26 cellular contexts compared by ENCODE assay signal in the genomic region with DNA sequence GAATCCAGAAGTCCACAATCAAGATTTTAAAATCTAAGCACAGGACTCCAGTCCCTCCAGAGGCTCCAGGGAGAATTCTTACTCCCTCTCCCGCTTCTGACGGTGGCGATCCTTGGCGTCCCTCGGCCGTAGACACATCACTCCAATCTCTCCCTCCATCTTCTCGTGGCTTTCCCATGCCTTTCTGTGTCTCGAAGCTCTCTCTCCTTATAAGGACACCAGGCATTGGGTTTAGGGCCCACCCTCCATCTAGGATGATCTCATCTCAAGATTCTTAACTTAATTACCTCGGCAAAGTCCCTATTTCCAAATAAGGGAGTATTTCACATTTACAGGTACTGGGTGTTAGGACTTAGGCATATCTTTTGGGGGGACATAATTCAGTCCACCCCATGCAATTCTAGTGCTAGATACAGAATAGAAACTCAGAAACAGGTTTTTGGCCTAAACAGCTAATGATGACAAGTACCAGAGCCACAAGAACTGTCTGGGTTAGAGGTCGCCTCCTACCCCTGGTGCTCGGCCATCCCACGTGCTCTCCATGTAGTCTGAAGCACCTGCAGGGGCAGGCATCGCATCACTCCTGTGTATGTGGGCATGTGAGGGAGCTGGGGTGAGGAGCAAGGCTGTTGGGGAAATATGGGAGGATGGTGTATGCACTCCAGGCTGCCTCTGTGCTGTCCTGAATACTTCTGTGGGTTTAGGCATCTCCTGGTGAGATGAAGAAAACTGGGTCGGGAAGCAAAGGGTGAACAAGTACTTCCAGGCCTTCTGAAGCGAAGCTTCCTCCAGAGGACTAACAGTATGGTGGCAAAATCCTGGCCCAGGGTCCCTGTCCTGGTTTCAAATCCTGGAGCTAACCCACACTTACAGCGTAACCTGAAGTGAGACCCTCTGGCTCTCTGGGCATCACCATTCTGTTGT.
DNase-seq lines count a peak whose midpoint lies in the region; ATAC-seq and TF ChIP-seq lines count a peak whose summit lies in the region.
"Had no signal": no experiment of that assay in that cellular context is flagged by ENCODE, and none has a peak within 500 bp of the region (broad histone marks: within the 10 kb centered on the region; RNA-seq: fewer than 3 reads in every experiment).

No MANE protein-coding gene starts in this region.

- H4K20me1 ChIP-seq in neural progenitor cell (ENCODE audit: low read depth): no peaks in the 10 kb centered on the region

- H3K4me3 Mint-ChIP-seq in brain (no peak overlapping the region), neural progenitor cell (no peak overlapping the region), WTC11 (no peak overlapping the region)
- H3K4me3 Mint-ChIP-seq in natural killer cell treated with Interleukin-12 subunit alpha and Interleukin-12 subunit beta and Interleukin-15 and Interleukin-18, amount 100 ng/mL, for 72 hours: no peak overlapping the region
- H3K4me3 Mint-ChIP-seq: activated naive CD8-positive, alpha-beta T cell treated with anti-CD3 and anti-CD28 coated beads for 36 hours; CD4-positive, CD25-positive, alpha-beta regulatory T cell; dendritic cell treated with granulocyte-macrophage colony-stimulating factor and Interleukin-4, amounts not matched to agents 40 ng/mL and 50 ng/mL, for 4 days; memory B cell; naive thymus-derived CD4-positive, alpha-beta T cell had no signal

- H3K27me3 ChIP-seq in neural progenitor cell (no peaks in the 10 kb centered on the region), upper lobe of right lung (no peaks in the 10 kb centered on the region)
- H3K27me3 ChIP-seq: esophagus squamous epithelium had no signal

- H3K27ac Mint-ChIP-seq in brain (peak overlapping the region in 4 of 5 experiments; percentile 37 to 91 (median 40)), neural progenitor cell (peak overlapping the region; percentile 76), WTC11 (no peak overlapping the region)
- no peak overlapping the region for H3K27ac Mint-ChIP-seq in natural killer cell treated with Interleukin-12 subunit alpha and Interleukin-12 subunit beta and Interleukin-15 and Interleukin-18, amount 100 ng/mL, for 72 hours
- H3K27ac Mint-ChIP-seq: activated naive CD8-positive, alpha-beta T cell treated with anti-CD3 and anti-CD28 coated beads for 36 hours; CD4-positive, CD25-positive, alpha-beta regulatory T cell; dendritic cell treated with granulocyte-macrophage colony-stimulating factor and Interleukin-4, amounts not matched to agents 40 ng/mL and 50 ng/mL, for 4 days; memory B cell had no signal

- H3K4me3 ChIP-seq in neural progenitor cell: no peak overlapping the region
- H3K4me3 ChIP-seq in upper lobe of right lung: no peak overlapping the region
- H3K4me3 ChIP-seq: esophagus squamous epithelium, GM23248 had no signal

- H3K4me2 ChIP-seq in neural progenitor cell: no peak overlapping the region

- H3K9ac ChIP-seq in neural progenitor cell: no peak overlapping the region
- H3K9ac ChIP-seq: GM23248 had no signal

- no peaks in the 10 kb centered on the region for H3K9me3 ChIP-seq in neural progenitor cell (ENCODE audit: low read depth)
- H3K9me3 ChIP-seq in upper lobe of right lung: no peaks in the 10 kb centered on the region
- H3K9me3 ChIP-seq: esophagus squamous epithelium had no signal

- H3K27me3 Mint-ChIP-seq in brain (no peaks in the 10 kb centered on the region), neural progenitor cell (ENCODE audit: insufficient read depth, low read depth) (peaks cover 13% of the 10 kb centered on the region), WTC11 (ENCODE audit: low read depth) (no peaks in the 10 kb centered on the region)
- H3K27me3 Mint-ChIP-seq in natural killer cell treated with Interleukin-12 subunit alpha and Interleukin-12 subunit beta and Interleukin-15 and Interleukin-18, amount 100 ng/mL, for 72 hours: peaks cover 0 to 9% of the 10 kb centered on the region in 2 donors
- H3K27me3 Mint-ChIP-seq: activated naive CD8-positive, alpha-beta T cell treated with anti-CD3 and anti-CD28 coated beads for 36 hours; CD4-positive, CD25-positive, alpha-beta regulatory T cell had no signal

- H3F3A ChIP-seq in neural progenitor cell (ENCODE audit: low read depth): no peaks in the 10 kb centered on the region

- H3K36me3 ChIP-seq in neural progenitor cell (no peaks in the 10 kb centered on the region), upper lobe of right lung (no peaks in the 10 kb centered on the region)
- H3K36me3 ChIP-seq: esophagus squamous epithelium had no signal

- H3K4me1 Mint-ChIP-seq in brain (peaks cover 57% of the 10 kb centered on the region), neural progenitor cell (peaks cover 52% of the 10 kb centered on the region), WTC11 (0 out of 2 replicates have a peak, but pooled peaks cover 3% of the 10 kb centered on the region)
- no peaks in the 10 kb centered on the region for H3K4me1 Mint-ChIP-seq in natural killer cell treated with Interleukin-12 subunit alpha and Interleukin-12 subunit beta and Interleukin-15 and Interleukin-18, amount 100 ng/mL, for 72 hours (ENCODE audit: low read depth in 2 of 2)
- H3K4me1 Mint-ChIP-seq: activated naive CD8-positive, alpha-beta T cell treated with anti-CD3 and anti-CD28 coated beads for 36 hours; CD4-positive, CD25-positive, alpha-beta regulatory T cell; memory B cell; naive thymus-derived CD4-positive, alpha-beta T cell had no signal

- no peaks in the 10 kb centered on the region for H3K9me3 Mint-ChIP-seq in brain
- H3K9me3 Mint-ChIP-seq in neural progenitor cell: no peaks in the 10 kb centered on the region
- H3K9me3 Mint-ChIP-seq in natural killer cell treated with Interleukin-12 subunit alpha and Interleukin-12 subunit beta and Interleukin-15 and Interleukin-18, amount 100 ng/mL, for 72 hours: no peaks in the 10 kb centered on the region
- H3K9me3 Mint-ChIP-seq in WTC11: no peaks in the 10 kb centered on the region
- H3K9me3 Mint-ChIP-seq: activated naive CD8-positive, alpha-beta T cell treated with anti-CD3 and anti-CD28 coated beads for 36 hours; CD4-positive, CD25-positive, alpha-beta regulatory T cell; dendritic cell treated with granulocyte-macrophage colony-stimulating factor and Interleukin-4, amounts not matched to agents 40 ng/mL and 50 ng/mL, for 4 days; memory B cell; naive thymus-derived CD4-positive, alpha-beta T cell had no signal

- H3K4me1 ChIP-seq in neural progenitor cell: no peaks in the 10 kb centered on the region
- H3K4me1 ChIP-seq in upper lobe of right lung: peaks cover 18% of the 10 kb centered on the region

- H2AFZ ChIP-seq in neural progenitor cell (replicated peaks): no peak overlapping the region
- H2AFZ ChIP-seq: GM23248 had no signal

- H3K27ac ChIP-seq in neural progenitor cell: no peak overlapping the region
- no peak overlapping the region for H3K27ac ChIP-seq in upper lobe of right lung
- H3K27ac ChIP-seq: GM23248 had no signal

- no peak for TF ChIP-seq CTCF in brain (conservative IDR thresholded peaks at IDR 0.05)
- no peak for TF ChIP-seq CTCF in neural progenitor cell (IDR thresholded peaks at IDR 0.05)
- TF ChIP-seq CTCF in upper lobe of right lung (IDR thresholded peaks at IDR 0.05): no peak
- no peak for TF ChIP-seq CTCF in WTC11 (IDR thresholded peaks at IDR 0.05)

- intact Hi-C loops in upper lobe of right lung (cut with DNase I): no loop called here

- ATAC-seq in upper lobe of right lung: no peak
- ATAC-seq in natural killer cell treated with Interleukin-12 subunit alpha and Interleukin-12 subunit beta and Interleukin-15 and Interleukin-18, amount 100 ng/mL, for 72 hours: no peak
- ATAC-seq in WTC11: no peak
- ATAC-seq: left colon; naive thymus-derived CD4-positive, alpha-beta T cell; Panc1 had no signal

- POLR2A ChIA-PET in WTC11 (lab: Charles Lee): no interaction called here

- H3K36me3 Mint-ChIP-seq in brain (no peaks in the 10 kb centered on the region), neural progenitor cell (no peaks in the 10 kb centered on the region), WTC11 (no peaks in the 10 kb centered on the region)
- H3K36me3 Mint-ChIP-seq in natural killer cell treated with Interleukin-12 subunit alpha and Interleukin-12 subunit beta and Interleukin-15 and Interleukin-18, amount 100 ng/mL, for 72 hours: no peaks in the 10 kb centered on the region
- H3K36me3 Mint-ChIP-seq: activated naive CD8-positive, alpha-beta T cell treated with anti-CD3 and anti-CD28 coated beads for 36 hours; CD4-positive, CD25-positive, alpha-beta regulatory T cell; memory B cell; naive thymus-derived CD4-positive, alpha-beta T cell had no signal

- no peaks in the 10 kb centered on the region for H3K79me2 ChIP-seq in neural progenitor cell (ENCODE audit: low read depth)

- DNase-seq in DMS79 treated with DMSO at 0.1 percent for 48 hours (lab: John Stamatoyannopoulos, UW) (peak; percentile 21), DMS79 (lab: John Stamatoyannopoulos, UW) (no peak), neural progenitor cell (ENCODE audit: low spot score) (no peak), upper lobe of right lung (peak; percentile 16), foreskin melanocyte (no peak), WTC11 (ENCODE audit: low spot score) (no peak)
- no peak for DNase-seq in natural killer cell treated with Interleukin-12 subunit alpha and Interleukin-12 subunit beta and Interleukin-15 and Interleukin-18, amount 100 ng/mL, for 72 hours (ENCODE audit: low spot score)
- DNase-seq: 8988T; activated effector memory CD4-positive, alpha-beta T cell treated with Interleukin-2 at 50 U/mL for 16 hours; activated naive CD8-positive, alpha-beta T cell treated with anti-CD3 and anti-CD28 coated beads for 36 hours; aorta; caudate nucleus; CD4-positive, CD25-positive, alpha-beta regulatory T cell; esophagus squamous epithelium; GM23248; left colon; naive thymus-derived CD4-positive, alpha-beta T cell; NCI-H1105; NCI-H1930; NCI-H524 treated with DMSO at 0.1 percent for 48 hours; SIG-M5; stimulated activated CD4-positive, alpha-beta T cell treated with anti-CD3 and anti-CD28 coated beads, Interleukin-2, amount 100 ng/mL, for 48 hours had no signal

- CTCF ChIA-PET in WTC11 (lab: Charles Lee): no interaction called here

TF ChIP-seq in WTC11, 78 proteins besides CTCF, POLR2A, EP300 and RAD21 (continues in another document):
- TF ChIP-seq ATF1 (CRISPR knock-in tag; IDR thresholded peaks at IDR 0.05): no peak
- TF ChIP-seq GRHL2 (CRISPR knock-in tag; IDR thresholded peaks at IDR 0.05; ENCODE audit: insufficient replicate concordance, severe bottlenecking): no peak
- TF ChIP-seq, protein P1, sequence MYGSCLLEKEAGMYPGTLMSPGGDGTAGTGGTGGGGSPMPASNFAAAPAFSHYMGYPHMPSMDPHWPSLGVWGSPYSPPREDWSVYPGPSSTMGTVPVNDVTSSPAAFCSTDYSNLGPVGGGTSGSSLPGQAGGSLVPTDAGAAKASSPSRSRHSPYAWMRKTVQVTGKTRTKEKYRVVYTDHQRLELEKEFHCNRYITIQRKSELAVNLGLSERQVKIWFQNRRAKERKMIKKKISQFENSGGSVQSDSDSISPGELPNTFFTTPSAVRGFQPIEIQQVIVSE (CRISPR knock-in tag; IDR thresholded peaks at IDR 0.05; ENCODE audit: borderline replicate concordance): no peak
- no peak for TF ChIP-seq GTF2I (CRISPR knock-in tag; conservative IDR thresholded peaks at IDR 0.05)

Comparison
In these comparisons a context has a peak if more than half of its experiments do, and no peak if none do; other contexts are left out.
1. DNase-seq: peak in DMS79 treated with DMSO at 0.1 percent for 48 hours (single experiment) and upper lobe of right lung (single experiment); none in DMS79 (single experiment), neural progenitor cell (single experiment), foreskin melanocyte (single experiment), natural killer cell treated with Interleukin-12 subunit alpha and Interleukin-12 subunit beta and Interleukin-15 and Interleukin-18, amount 100 ng/mL, for 72 hours (single experiment) and WTC11 (single experiment).
2. H3K27ac Mint-ChIP-seq: peak in brain (4 of 5) and neural progenitor cell (single experiment); none in natural killer cell treated with Interleukin-12 subunit alpha and Interleukin-12 subunit beta and Interleukin-15 and Interleukin-18, amount 100 ng/mL, for 72 hours (0 of 2) and WTC11 (single experiment).